In genomic region chr20:17667445-17667844, GRCh38 we compare ENCODE assay signal across 19 cellular contexts. TPM values are rescaled to one million over a fixed set of nuclear protein-coding genes. Genes with fewer than 3 reads are reported as not detected.
A peak's percentile ranks its signal among the peaks of the same experiment; 100 is the strongest.
DNase-seq lines count a peak whose midpoint lies in the region; ATAC-seq and TF ChIP-seq lines count a peak whose summit lies in the region.
"Had no signal": no experiment of that assay in that cellular context is flagged by ENCODE, and none has a peak within 500 bp of the region (broad histone marks: within the 10 kb centered on the region; RNA-seq: fewer than 3 reads in every experiment).

No MANE protein-coding gene starts in this region.

- H2BK15ac ChIP-seq in H9 (ENCODE audit: low read depth, low read length), result no peak overlapping the region

- H3K23ac ChIP-seq in H9 (ENCODE audit: insufficient read length, low read depth, low read length), result no peak overlapping the region
- H3K23ac ChIP-seq in trophoblast cell (ENCODE audit: low read length), result peak overlapping the region; percentile 85

- H4K20me1 ChIP-seq in H9 (ENCODE audit: control insufficient read depth, insufficient read depth, insufficient read length), result no peaks in the 10 kb centered on the region
- no peaks in the 10 kb centered on the region for H4K20me1 ChIP-seq in OCI-LY1 (ENCODE audit: insufficient read depth, low read length)

- H3K4me3 Mint-ChIP-seq in H9 (no peak overlapping the region), chondrocyte (ENCODE audit: unreplicated experiment) (no peak overlapping the region)
- H3K4me3 Mint-ChIP-seq: CD4-positive, alpha-beta T cell had no signal

- no peak overlapping the region for H4K8ac ChIP-seq in H9 (replicated peaks; ENCODE audit: insufficient read length, low read depth, low read length)
- H4K8ac ChIP-seq in trophoblast cell (ENCODE audit: low read depth, low read length), result no peak overlapping the region

- H3K27ac Mint-ChIP-seq in H9 (peak overlapping the region in 2 of 3 experiments; percentile 9 to 21; a peak in 4 of 7 replicates), chondrocyte (ENCODE audit: unreplicated experiment) (peak overlapping the region; percentile 72)
- H3K27ac Mint-ChIP-seq: CD4-positive, alpha-beta T cell had no signal

- H3K56ac ChIP-seq in H9 (ENCODE audit: insufficient read length, low read depth, low read length), result no peak overlapping the region

- no peak overlapping the region for H3T11ph ChIP-seq in H9 (ENCODE audit: low read length)

- no peaks in the 10 kb centered on the region for H3K23me2 ChIP-seq in H9 (ENCODE audit: insufficient read length, low read depth, low read length, poor library complexity, severe bottlenecking)

- no peak overlapping the region for H4K12ac ChIP-seq in trophoblast cell (ENCODE audit: low read depth, low read length)

- no peak for ATAC-seq in HG03139 (IDR thresholded peaks at IDR 0.05; ENCODE audit: unreplicated experiment)
- no peak for ATAC-seq in HG02870 (IDR thresholded peaks at IDR 0.05; ENCODE audit: unreplicated experiment)
- no peak for ATAC-seq in left cardiac atrium

- no peaks in the 10 kb centered on the region for H3K9me3 Mint-ChIP-seq in H9
- H3K9me3 Mint-ChIP-seq in chondrocyte (ENCODE audit: low read depth), result no peaks in the 10 kb centered on the region
- H3K9me3 Mint-ChIP-seq: CD4-positive, alpha-beta T cell had no signal

- H3K18ac ChIP-seq in H9 (ENCODE audit: insufficient read length, low read depth, low read length) (no peak overlapping the region), trophoblast cell (ENCODE audit: low read length) (no peak overlapping the region)

- H3K4ac ChIP-seq in H9 (ENCODE audit: low read depth, low read length) (no peak overlapping the region), trophoblast cell (ENCODE audit: low read depth, low read length) (no peak overlapping the region)

- no peak overlapping the region for H2AFZ ChIP-seq in H9 (ENCODE audit: low read length)
- no peak overlapping the region for H2AFZ ChIP-seq in OCI-LY1 (ENCODE audit: low read length)
- H2AFZ ChIP-seq in trophoblast cell (ENCODE audit: insufficient read depth, low read length, poor library complexity), result no peak overlapping the region

- H4K91ac ChIP-seq in H9 (ENCODE audit: insufficient read length, low read depth, low read length), result no peak overlapping the region
- H4K91ac ChIP-seq in trophoblast cell (ENCODE audit: low read depth, low read length), result no peak overlapping the region

- H3K36me3 ChIP-seq in OCI-LY1 (ENCODE audit: insufficient read depth, low read length) (peaks cover 16% of the 10 kb centered on the region; the same call in 1 of the 2 replicates), trophoblast cell (ENCODE audit: control insufficient read depth in 1 of 2, insufficient read depth in 2 of 2, low read length in 2 of 2) (peaks cover 7 to 16% of the 10 kb centered on the region in 2 experiments)
- H3K36me3 ChIP-seq: BE2C had no signal

- no CpG with 5 or more reads among the region's 3 CpGs for WGBS in H9 (ENCODE audit: extremely low coverage, insufficient read length, low lambda C conversion rate)
- WGBS in trophoblast cell (ENCODE audit: extremely low coverage, insufficient coverage, insufficient read length), result no CpG with 5 or more reads among the region's 3 CpGs

- H3K4me1 ChIP-seq in H9 (ENCODE audit: insufficient read depth, low read length) (peaks cover 2% of the 10 kb centered on the region), OCI-LY1 (ENCODE audit: insufficient read depth, low read length, severe bottlenecking) (peaks cover 46% of the 10 kb centered on the region), trophoblast cell (ENCODE audit: control insufficient read depth in 1 of 2, insufficient read depth in 2 of 2, low read length in 2 of 2) (peaks cover 0 to 2% of the 10 kb centered on the region in 2 experiments)

- H3K27me3 ChIP-seq in H9 (ENCODE audit: insufficient read depth, low read length), result no peaks in the 10 kb centered on the region
- H3K27me3 ChIP-seq in OCI-LY1 (ENCODE audit: insufficient read depth, low read length), result no peaks in the 10 kb centered on the region
- no peaks in the 10 kb centered on the region for H3K27me3 ChIP-seq in trophoblast cell (ENCODE audit: insufficient read depth, low read length)
- H3K27me3 ChIP-seq: BE2C had no signal

- H3K79me2 ChIP-seq in H9 (ENCODE audit: insufficient read depth, low read length), result peaks cover 21% of the 10 kb centered on the region; the same call in 1 of the 2 replicates
- no peaks in the 10 kb centered on the region; the same call in 1 of the 2 replicates for H3K79me2 ChIP-seq in OCI-LY1 (ENCODE audit: insufficient read depth, low read length)
- peaks cover 2% of the 10 kb centered on the region for H3K79me2 ChIP-seq in trophoblast cell (ENCODE audit: control insufficient read depth, insufficient read depth, low read length, poor library complexity)

- H3K14ac ChIP-seq in H9 (ENCODE audit: insufficient read depth, low read length) (no peak overlapping the region), trophoblast cell (ENCODE audit: low read length) (no peak overlapping the region)

- H3K4me2 ChIP-seq in H9 (ENCODE audit: insufficient read depth, insufficient read length, low read length), result no peak overlapping the region
- no peak overlapping the region for H3K4me2 ChIP-seq in OCI-LY1 (ENCODE audit: low read length)
- no peak overlapping the region for H3K4me2 ChIP-seq in trophoblast cell (ENCODE audit: low read length)

- no peak overlapping the region for H2BK120ac ChIP-seq in H9 (ENCODE audit: low read depth, low read length, poor library complexity, severe bottlenecking)
- H2BK120ac ChIP-seq in trophoblast cell (ENCODE audit: insufficient read depth, low read length, poor library complexity), result no peak overlapping the region

- no peaks in the 10 kb centered on the region for H3F3A ChIP-seq in OCI-LY1 (ENCODE audit: insufficient read depth, low read length)

- no peak for TF ChIP-seq CTCF in H9 (conservative IDR thresholded peaks at IDR 0.05)
- TF ChIP-seq CTCF in OCI-LY1 (IDR thresholded peaks at IDR 0.05; ENCODE audit: low read length), result no peak
- TF ChIP-seq CTCF in chondrocyte (IDR thresholded peaks at IDR 0.05), result no peak

- H3K27ac ChIP-seq in H9 (ENCODE audit: insufficient read length, low read depth, low read length), result no peak overlapping the region
- peak overlapping the region; percentile 23 for H3K27ac ChIP-seq in OCI-LY1 (ENCODE audit: low read depth, low read length, poor library complexity, severe bottlenecking)
- H3K27ac ChIP-seq in trophoblast cell (ENCODE audit: low read depth, low read length), result no peak overlapping the region

- H4K5ac ChIP-seq in H9 (ENCODE audit: insufficient read length, low read depth, low read length), result no peak overlapping the region

- H3K4me1 Mint-ChIP-seq in H9, result peaks cover 31 to 43% of the 10 kb centered on the region in 2 experiments
- H3K4me1 Mint-ChIP-seq in chondrocyte (ENCODE audit: low read depth), result peaks cover 98% of the 10 kb centered on the region

- H2BK5ac ChIP-seq in H9 (ENCODE audit: insufficient read length, low read length) (no peak overlapping the region), trophoblast cell (ENCODE audit: low read depth, low read length, poor library complexity) (no peak overlapping the region)

- H3K27me3 Mint-ChIP-seq in H9 (ENCODE audit: low read depth) (no peaks in the 10 kb centered on the region), chondrocyte (ENCODE audit: low read depth) (no peaks in the 10 kb centered on the region)
- H3K27me3 Mint-ChIP-seq: CD4-positive, alpha-beta T cell had no signal

- no peaks in the 10 kb centered on the region for H3K9me2 ChIP-seq in OCI-LY1 (ENCODE audit: low read depth, low read length)

- peaks cover under 1 to 6% (median 4%) of the 10 kb centered on the region in 3 experiments; a peak in 3 of 7 replicates for H3K36me3 Mint-ChIP-seq in H9 (ENCODE audit: insufficient read depth in 1 of 3, low read depth in 3 of 3)
- peaks cover 9% of the 10 kb centered on the region for H3K36me3 Mint-ChIP-seq in chondrocyte (ENCODE audit: low read depth)

- no peak overlapping the region for H3K9ac ChIP-seq in H9 (ENCODE audit: extremely low read depth, insufficient read length, low read length)
- no peak overlapping the region for H3K9ac ChIP-seq in OCI-LY1 (ENCODE audit: low read length)
- no peak overlapping the region for H3K9ac ChIP-seq in trophoblast cell (ENCODE audit: low read length)

- intact Hi-C loops in left cardiac atrium (cut with DNase I), result no loop called here

- DNase-seq in H9 (no peak), chondrocyte (ENCODE audit: low spot score) (no peak), trophoblast cell (no peak), left cardiac atrium (no peak)
- DNase-seq: BE2C; CD4-positive, alpha-beta T cell; DMS79; HCEC 1CT; KG1; NCI-H1092 treated with DMSO at 0.1 percent for 48 hours; NCI-H226; NCI-H526; SW 1271 had no signal

- no peak overlapping the region for H2AK5ac ChIP-seq in H9 (ENCODE audit: insufficient read length, low read length)
- no peak overlapping the region for H2AK5ac ChIP-seq in trophoblast cell (ENCODE audit: low read length)

- H2BK12ac ChIP-seq in H9 (ENCODE audit: insufficient read length, low read depth, low read length), result no peak overlapping the region
- H2BK12ac ChIP-seq in trophoblast cell (ENCODE audit: low read length), result no peak overlapping the region

- H3K79me1 ChIP-seq in H9 (ENCODE audit: insufficient read depth, low read depth, low read length, poor library complexity, severe bottlenecking) (peaks cover 10% of the 10 kb centered on the region), trophoblast cell (ENCODE audit: low read length) (no peaks in the 10 kb centered on the region)

- no peak overlapping the region for H2BK20ac ChIP-seq in H9 (ENCODE audit: low read depth, low read length, poor library complexity, severe bottlenecking)

- H3K9me3 ChIP-seq in H9 (ENCODE audit: control insufficient read depth, low read depth, low read length), result no peaks in the 10 kb centered on the region
- no peaks in the 10 kb centered on the region for H3K9me3 ChIP-seq in OCI-LY1 (ENCODE audit: low read length)
- H3K9me3 ChIP-seq in trophoblast cell (ENCODE audit: insufficient read depth, low read depth, low read length), result no peaks in the 10 kb centered on the region
- H3K9me3 ChIP-seq: BE2C had no signal

- H3K4me3 ChIP-seq in OCI-LY1 (ENCODE audit: low read depth, low read length, poor library complexity, severe bottlenecking) (no peak overlapping the region), trophoblast cell (ENCODE audit: low read depth, low read length) (no peak overlapping the region)

RNA-seq across cellular contexts. Expression of gene RRBP1, which starts 14.6 kb away (rescaled TPM):
- total RNA-seq in H9 (2021) (89.8 and 97.8 TPM in 2 replicates), chondrocyte (459 to 621 TPM (median 460 TPM) in 3 replicates), left cardiac atrium (100 to 1,000 TPM in 1 of 2 donors, 10 to 100 TPM in 1; 68.6 to 127 TPM)
- 231 and 244 TPM in 2 replicates for polyA plus RNA-seq in trophoblast cell (2013)

RNA-seq across cellular contexts. Expression of gene BANF2, which starts 32.3 kb away (rescaled TPM):
- total RNA-seq in H9 (2021) (not detected in 2 replicates), chondrocyte (not detected in 3 replicates), left cardiac atrium (not detected)
- not detected in 2 replicates for polyA plus RNA-seq in trophoblast cell (2013)
- total RNA-seq: CD4-positive, alpha-beta T cell; M059J; OCI-LY7; RPMI7951 had no signal
